ENCODE assay signal across 17 cellular contexts in the genomic region with DNA sequence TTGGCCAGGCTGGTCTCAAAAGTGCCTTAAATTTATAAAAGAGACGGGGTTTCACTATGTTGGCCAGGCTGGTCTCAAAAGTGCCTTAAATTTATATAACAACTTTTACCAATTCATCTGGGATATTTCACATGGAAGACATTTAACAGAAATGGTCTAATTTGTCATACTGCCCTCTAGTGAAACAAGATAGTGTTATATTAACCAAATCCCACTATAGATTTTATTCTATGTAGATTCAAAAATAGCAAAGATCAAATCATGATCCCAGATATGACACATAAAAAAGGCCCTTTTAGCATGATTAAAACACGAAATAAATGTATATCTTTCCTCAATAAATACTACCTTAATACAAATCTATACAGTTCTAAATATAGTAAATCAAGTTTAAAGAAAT.
DNase-seq lines count a peak whose midpoint lies in the region; ATAC-seq, FAIRE-seq and TF ChIP-seq lines count a peak whose summit lies in the region.
"Had no signal": no experiment of that assay in that cellular context is flagged by ENCODE, and none has a peak within 500 bp of the region (broad histone marks: within the 10 kb centered on the region; RNA-seq: fewer than 3 reads in every experiment).

No MANE protein-coding gene starts in this region.

- H3K9me2 ChIP-seq in OCI-LY7 (ENCODE audit: insufficient read depth, low read length), result no peaks in the 10 kb centered on the region

- H3K4me1 Mint-ChIP-seq in CD4-positive, alpha-beta T cell (ENCODE audit: low read depth), result no peaks in the 10 kb centered on the region
- no peaks in the 10 kb centered on the region for H3K4me1 Mint-ChIP-seq in T-helper 17 cell

- H3K4me2 ChIP-seq in OCI-LY7 (ENCODE audit: low read length), result no peak overlapping the region

- H3K27me3 Mint-ChIP-seq in CD4-positive, alpha-beta T cell, result no peaks in the 10 kb centered on the region
- H3K27me3 Mint-ChIP-seq in T-helper 17 cell, result no peaks in the 10 kb centered on the region

- POLR2A ChIA-PET in OCI-LY7 (lab: Charles Lee), result no interaction called here
- POLR2A ChIA-PET in CD4-positive, alpha-beta T cell (lab: Charles Lee), result no interaction called here

- H3K79me2 ChIP-seq in OCI-LY7 (ENCODE audit: insufficient read depth, low read depth, low read length), result no peaks in the 10 kb centered on the region

- H3K9me3 ChIP-seq in OCI-LY7 (ENCODE audit: low read length), result no peaks in the 10 kb centered on the region
- H3K9me3 ChIP-seq in CD4-positive, alpha-beta T cell (ENCODE audit: control insufficient read depth, low read length), result no peaks in the 10 kb centered on the region
- H3K9me3 ChIP-seq in T-helper 17 cell (ENCODE audit: control insufficient read depth, low read length, poor library complexity, severe bottlenecking), result no peaks in the 10 kb centered on the region
- H3K9me3 ChIP-seq: colonic mucosa, tibial nerve had no signal

- no peaks in the 10 kb centered on the region for H3K4me1 ChIP-seq in OCI-LY7 (ENCODE audit: insufficient read depth, low read length, poor library complexity, severe bottlenecking)
- H3K4me1 ChIP-seq: colonic mucosa, tibial nerve had no signal

- CTCF ChIA-PET in OCI-LY7 (lab: Charles Lee; ENCODE audit: unreplicated experiment), result no interaction called here
- CTCF ChIA-PET in CD4-positive, alpha-beta T cell (lab: Charles Lee), result no interaction called here

- no peaks in the 10 kb centered on the region for H4K20me1 ChIP-seq in OCI-LY7 (ENCODE audit: insufficient read depth, low read length)

- H3K36me3 ChIP-seq in OCI-LY7 (ENCODE audit: insufficient read depth, low read length), result no peaks in the 10 kb centered on the region
- H3K36me3 ChIP-seq: colonic mucosa, tibial nerve had no signal

- intact Hi-C loops in OCI-LY7 (cut with micrococcal nuclease; ENCODE audit: unreplicated experiment), result no loop called here
- intact Hi-C loops in CD4-positive, alpha-beta T cell (cut with DNase I, micrococcal nuclease), result no loop called here

- no peak overlapping the region for H3K4me3 ChIP-seq in OCI-LY7 (ENCODE audit: low read depth, low read length, poor library complexity, severe bottlenecking)
- H3K4me3 ChIP-seq: colonic mucosa, tibial nerve had no signal

- H3K36me3 Mint-ChIP-seq in CD4-positive, alpha-beta T cell (ENCODE audit: low read depth), result no peaks in the 10 kb centered on the region
- H3K36me3 Mint-ChIP-seq in T-helper 17 cell (ENCODE audit: low read depth), result no peaks in the 10 kb centered on the region

- TF ChIP-seq CTCF in GM12873 (IDR thresholded peaks at IDR 0.05; ENCODE audit: insufficient read depth, low read depth, low read length, missing control alignments), result peak; percentile 8
- TF ChIP-seq CTCF in OCI-LY7 (conservative IDR thresholded peaks at IDR 0.05; ENCODE audit: low read length), result peak; percentile 58
- TF ChIP-seq CTCF in GM20000 (IDR thresholded peaks at IDR 0.05; ENCODE audit: extremely low read depth, missing control alignments), result no peak
- no peak for TF ChIP-seq CTCF in CD4-positive, alpha-beta T cell (IDR thresholded peaks at IDR 0.05)

- no peak overlapping the region for H3K27ac ChIP-seq in OCI-LY7 (ENCODE audit: low read depth, low read length, poor library complexity, severe bottlenecking)
- H3K27ac ChIP-seq in CD4-positive, alpha-beta T cell (ENCODE audit: low read depth, low read length), result no peak overlapping the region
- H3K27ac ChIP-seq: colonic mucosa, HL-60, tibial nerve had no signal

- H3K27me3 ChIP-seq in CD4-positive, alpha-beta T cell (ENCODE audit: control insufficient read depth, insufficient read depth, low read length), result no peaks in the 10 kb centered on the region
- H3K27me3 ChIP-seq: colonic mucosa, tibial nerve had no signal

- no peak overlapping the region for H3K4me3 Mint-ChIP-seq in CD4-positive, alpha-beta T cell
- H3K4me3 Mint-ChIP-seq in T-helper 17 cell, result no peak overlapping the region
- H3K4me3 Mint-ChIP-seq: activated T-cell treated with anti-CD3 and anti-CD28 coated beads, Interleukin-2, amount 50 U/mL, for 72 hours; T-helper 2 cell treated with Interferon-gamma antibody and Interleukin-4, amounts not matched to agents 5 μg/mL and 100 μg/mL, for 36 hours had no signal

- no peak for DNase-seq in OCI-LY7 (ENCODE audit: low spot score)
- DNase-seq in iris pigment epithelial cell (ENCODE audit: low read depth), result peak; percentile 0
- DNase-seq in cerebellum (ENCODE audit: low spot score), result no peak
- no peak for DNase-seq in GM20000 (ENCODE audit: low spot score)
- no peak for DNase-seq in CD4-positive, alpha-beta T cell
- DNase-seq in T-helper 17 cell, result no peak
- DNase-seq: activated T-cell treated with anti-CD3 and anti-CD28 coated beads, Interleukin-2, amount 50 U/mL, for 72 hours; amygdala; colonic mucosa; DMS79 treated with DMSO at 0.1 percent for 48 hours; posterior cingulate gyrus had no signal

- BruUV-seq in OCI-LY7 (replicated peaks; lab: Mats Ljungman, UMichigan), result no TSS peak

- H2AFZ ChIP-seq in OCI-LY7 (ENCODE audit: low read length), result no peak overlapping the region

- H3K27ac Mint-ChIP-seq in CD4-positive, alpha-beta T cell, result no peak overlapping the region
- no peak overlapping the region for H3K27ac Mint-ChIP-seq in T-helper 17 cell
- H3K27ac Mint-ChIP-seq: activated T-cell treated with anti-CD3 and anti-CD28 coated beads, Interleukin-2, amount 50 U/mL, for 72 hours; T-helper 2 cell treated with Interferon-gamma antibody and Interleukin-4, amounts not matched to agents 5 μg/mL and 100 μg/mL, for 36 hours had no signal

- H3K9me3 Mint-ChIP-seq in CD4-positive, alpha-beta T cell, result no peaks in the 10 kb centered on the region

- FAIRE-seq in A204.1 (lab: Jason Lieb, UNC), result peak; percentile 72
- FAIRE-seq: H54 had no signal

- ATAC-seq in CD4-positive, alpha-beta T cell (ENCODE audit: poor library complexity), result no peak
- no peak for ATAC-seq in T-helper 17 cell
- ATAC-seq: activated T-cell treated with anti-CD3 and anti-CD28 coated beads, Interleukin-2, amount 50 U/mL, for 72 hours had no signal

Comparison
In these comparisons a context has a peak if more than half of its experiments do, and no peak if none do; other contexts are left out.
1. CTCF ChIP-seq: peak in GM12873 (single experiment) and OCI-LY7 (single experiment); none in GM20000 (single experiment) and CD4-positive, alpha-beta T cell (single experiment).